ENCODE assay signal across 8 cellular contexts in genomic region chr20:50763550-50764458, GRCh38. TPM values are rescaled to one million over a fixed set of nuclear protein-coding genes. Genes with fewer than 3 reads are reported as not detected.
DNase-seq lines count a peak whose midpoint lies in the region; TF ChIP-seq lines count a peak whose summit lies in the region.
"Not testable (repeated sequence)": the region's sequence is repeated elsewhere in the genome, so short reads cannot be mapped to it uniquely, and the experiment has no call there.

No MANE protein-coding gene starts in this region.

- H3K36me3 Mint-ChIP-seq in activated naive CD4-positive, alpha-beta T cell treated with anti-CD3 and anti-CD28 coated beads, Interleukin-2, amount 50 U/mL, for 24 hours; endothelial cell (ENCODE audit: low read depth, unreplicated experiment): not testable (repeated sequence)

- not testable (repeated sequence) for TF ChIP-seq CTCF in 22Rv1 (IDR thresholded peaks at IDR 0.05); endothelial cell (IDR thresholded peaks at IDR 0.05; ENCODE audit: unreplicated experiment); stomach (IDR thresholded peaks at IDR 0.05)

- H3K27ac Mint-ChIP-seq in activated naive CD4-positive, alpha-beta T cell treated with anti-CD3 and anti-CD28 coated beads, Interleukin-2, amount 50 U/mL, for 24 hours: peak overlapping the region; percentile 70
- H3K27ac Mint-ChIP-seq in endothelial cell (ENCODE audit: unreplicated experiment): peak overlapping the region; percentile 30

- H3K4me3 Mint-ChIP-seq in activated naive CD4-positive, alpha-beta T cell treated with anti-CD3 and anti-CD28 coated beads, Interleukin-2, amount 50 U/mL, for 24 hours; endothelial cell (ENCODE audit: unreplicated experiment): not testable (repeated sequence)

- DNase-seq in HK-2 (ENCODE audit: unreplicated experiment): peak; percentile 79
- DNase-seq in NCI-H510A treated with DMSO at 0.1 percent for 48 hours (lab: John Stamatoyannopoulos, UW): peak; percentile 51
- not testable (repeated sequence) for DNase-seq in endothelial cell (ENCODE audit: low spot score); stomach
- DNase-seq in kidney tubule cell (ENCODE audit: low spot score): peak; percentile 70
- peak; percentile 39 for DNase-seq in myocyte (ENCODE audit: low read depth)

- H3K4me3 ChIP-seq in stomach: not testable (repeated sequence)

- H3K36me3 ChIP-seq in stomach: not testable (repeated sequence)

- not testable (repeated sequence) for H3K27me3 Mint-ChIP-seq in activated naive CD4-positive, alpha-beta T cell treated with anti-CD3 and anti-CD28 coated beads, Interleukin-2, amount 50 U/mL, for 24 hours; endothelial cell (ENCODE audit: unreplicated experiment)

- not testable (repeated sequence) for TF ChIP-seq POLR2A in stomach (IDR thresholded peaks at IDR 0.05)

- WGBS in stomach, 5 donors: 70 to 76% (median 75%) methylated on average over 19 to 20 of the region's 20 CpGs

- not testable (repeated sequence) for H3K4me1 Mint-ChIP-seq in activated naive CD4-positive, alpha-beta T cell treated with anti-CD3 and anti-CD28 coated beads, Interleukin-2, amount 50 U/mL, for 24 hours; endothelial cell (ENCODE audit: unreplicated experiment)

- H3K27ac ChIP-seq in 22Rv1 (peak overlapping the region; percentile 82), stomach (peak overlapping the region; percentile 82 to 92 (median 85))

- peaks cover 20 to 37% (median 34%) of the 10 kb centered on the region in 4 donors for H3K4me1 ChIP-seq in stomach

- H3K9me3 Mint-ChIP-seq in activated naive CD4-positive, alpha-beta T cell treated with anti-CD3 and anti-CD28 coated beads, Interleukin-2, amount 50 U/mL, for 24 hours; endothelial cell (ENCODE audit: unreplicated experiment): not testable (repeated sequence)

- intact Hi-C loops in stomach (cut with DNase I; ENCODE audit: low total_unique reads): not testable (repeated sequence)

- not testable (repeated sequence) for TF ChIP-seq EP300 in stomach (IDR thresholded peaks at IDR 0.05)

- H3K9me3 ChIP-seq in stomach: not testable (repeated sequence)

- H3K27me3 ChIP-seq in stomach: not testable (repeated sequence)

RNA-seq across cellular contexts. Expression of gene BCAS4, which starts 31.1 kb away (rescaled TPM):
- total RNA-seq in endothelial cell (ENCODE audit: unreplicated experiment) (7.6 TPM), myocyte (4.1 and 5.6 TPM in 2 replicates), stomach (1 to 10 TPM in 3 of 5 donors, under 1 TPM in 1, not detected in 1; under 0.01 to 2.8 (median 1.9) TPM)
- polyA plus RNA-seq in myocyte (2012): 13.3 TPM
- polyA plus RNA-seq in stomach: 1 to 10 TPM in 2 of 3 donors, under 1 TPM in 1; 0.46 to 7.2 (median 5.6) TPM

RNA-seq across cellular contexts. Expression of gene PARD6B, which starts 32.4 kb away (rescaled TPM):
- total RNA-seq in endothelial cell (ENCODE audit: unreplicated experiment) (7.1 TPM), myocyte (0.19 and 0.47 TPM in 2 replicates), stomach (10 to 100 TPM in 4 of 5 donors, 1 to 10 TPM in 1; 5.4 to 69.5 (median 22.6) TPM)
- polyA plus RNA-seq in myocyte (2012): 0.08 TPM
- 1 to 10 TPM; 3.2 to 6.0 (median 3.7) TPM for polyA plus RNA-seq in stomach
